In the genomic region with DNA sequence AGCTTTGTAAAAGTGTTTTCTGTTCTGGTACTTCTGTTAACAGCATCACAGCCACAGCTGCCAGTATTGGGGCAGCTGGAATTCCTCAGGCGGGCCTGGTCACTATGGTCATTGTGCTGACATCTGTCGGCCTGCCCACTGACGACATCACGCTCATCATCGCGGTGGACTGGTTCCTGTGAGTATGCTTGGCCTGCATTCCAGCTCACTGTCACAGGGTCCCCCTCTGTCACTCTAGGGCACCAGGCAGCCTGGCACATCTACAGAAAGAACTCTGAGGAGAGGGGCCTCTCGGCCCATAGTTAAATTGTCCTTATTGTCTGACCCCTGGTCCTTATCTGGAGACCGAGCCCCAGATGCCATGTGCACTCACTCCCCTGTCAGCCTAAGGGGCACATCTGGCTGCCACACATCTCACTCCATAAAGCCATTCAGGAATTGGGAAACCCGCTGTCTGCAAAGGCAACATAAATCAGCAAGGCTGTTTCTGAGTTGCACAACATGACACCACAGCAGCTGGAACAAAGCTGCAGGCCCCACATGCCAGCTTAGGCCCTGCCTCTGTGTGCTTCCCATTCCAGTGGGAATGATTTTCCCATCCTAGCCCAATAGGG, we compare ENCODE assay signal across 9 cellular contexts.
DNase-seq lines count a peak whose midpoint lies in the region; ATAC-seq and TF ChIP-seq lines count a peak whose summit lies in the region.
"Had no signal": no experiment of that assay in that cellular context is flagged by ENCODE, and none has a peak within 500 bp of the region (broad histone marks: within the 10 kb centered on the region; RNA-seq: fewer than 3 reads in every experiment).

No MANE protein-coding gene starts in this region.

- peak in 1 of 4 donors; percentile 21 for TF ChIP-seq POLR2A in upper lobe of left lung (IDR thresholded peaks at IDR 0.05)
- TF ChIP-seq POLR2A in body of pancreas (IDR thresholded peaks at IDR 0.05): no peak

- peak; percentile 33 to 78 for ATAC-seq in upper lobe of left lung (ENCODE audit: low FRiP score in 2 of 2)
- ATAC-seq in body of pancreas: no peak

- TF ChIP-seq EP300 in upper lobe of left lung (IDR thresholded peaks at IDR 0.05): peak in 2 of 4 donors; percentile 54 to 61

- H3K9me3 ChIP-seq in upper lobe of left lung (no peaks in the 10 kb centered on the region), body of pancreas (no peaks in the 10 kb centered on the region)

- peak overlapping the region in 2 of 59 donors; percentile 17 to 21 for H3K4me3 ChIP-seq in dorsolateral prefrontal cortex
- H3K4me3 ChIP-seq in upper lobe of left lung: no peak overlapping the region
- H3K4me3 ChIP-seq in body of pancreas: no peak overlapping the region
- H3K4me3 ChIP-seq: cardiac muscle cell had no signal

- 65 to 72% methylated on average over 4 to 9 of the region's 9 CpGs for WGBS in upper lobe of left lung, 2 donors
- WGBS in body of pancreas, 2 donors: 81 to 82% methylated on average over 9 of the region's 9 CpGs

- peak in 29 of 56 donors; percentile 5 to 59 (median 25) for TF ChIP-seq CTCF in dorsolateral prefrontal cortex (IDR thresholded peaks at IDR 0.05 in 54 of 56, conservative IDR thresholded peaks at IDR 0.05 in 2 of 56; ENCODE audit: low read depth in 1 of 56, partially characterized antibody in 56 of 56)
- TF ChIP-seq CTCF in upper lobe of left lung (IDR thresholded peaks at IDR 0.05): no peak
- TF ChIP-seq CTCF in body of pancreas (IDR thresholded peaks at IDR 0.05): no peak

- peak; percentile 91 for DNase-seq in LHCN-M2 (ENCODE audit: low read depth)
- DNase-seq in dorsolateral prefrontal cortex: peak in 9 of 10 donors; percentile 75 to 91 (median 85)
- DNase-seq in medulla oblongata (ENCODE audit: extremely low spot score): peak; percentile 88
- peak in 1 of 2 donors; percentile 50 for DNase-seq in upper lobe of left lung
- DNase-seq in body of pancreas: no peak
- DNase-seq in NCI-H748 treated with DMSO at 0.1 percent for 48 hours (lab: John Stamatoyannopoulos, UW): no peak
- DNase-seq in stimulated activated naive CD4-positive, alpha-beta T cell (lab: John Stamatoyannopoulos, UW): no peak
- DNase-seq: NCI-H69 had no signal

- no peaks in the 10 kb centered on the region for H3K36me3 ChIP-seq in upper lobe of left lung
- no peaks in the 10 kb centered on the region for H3K36me3 ChIP-seq in body of pancreas (replicated peaks in 1 of 2; ENCODE audit: insufficient read depth in 1 of 2, low read depth in 2 of 2)
- H3K36me3 ChIP-seq: cardiac muscle cell had no signal

- H3K27ac ChIP-seq in dorsolateral prefrontal cortex (peak overlapping the region; percentile 33 to 97 (median 91)), upper lobe of left lung (peak overlapping the region in 3 of 4 donors; percentile 28 to 79 (median 49)), body of pancreas (no peak overlapping the region)
- H3K27ac ChIP-seq: cardiac muscle cell had no signal

- H3K27me3 ChIP-seq in dorsolateral prefrontal cortex (no peaks in the 10 kb centered on the region), upper lobe of left lung (no peaks in the 10 kb centered on the region), body of pancreas (no peaks in the 10 kb centered on the region)
- H3K27me3 ChIP-seq: cardiac muscle cell had no signal

- intact Hi-C loops in dorsolateral prefrontal cortex (cut with DNase I) (no loop called here), body of pancreas (cut with DNase I) (no loop called here)

- H3K4me1 ChIP-seq in upper lobe of left lung (no peaks in the 10 kb centered on the region), body of pancreas (no peaks in the 10 kb centered on the region)

Comparison
In these comparisons a context has a peak if more than half of its experiments do, and no peak if none do; other contexts are left out.
1. DNase-seq: peak in LHCN-M2 (single experiment), dorsolateral prefrontal cortex (9 of 10) and medulla oblongata (single experiment); none in body of pancreas (0 of 4), NCI-H748 treated with DMSO at 0.1 percent for 48 hours (single experiment) and stimulated activated naive CD4-positive, alpha-beta T cell (0 of 6).
2. H3K27ac ChIP-seq: peak in dorsolateral prefrontal cortex (59 of 59) and upper lobe of left lung (3 of 4); none in body of pancreas (0 of 4).
3. CTCF ChIP-seq: peak in dorsolateral prefrontal cortex (29 of 56); none in upper lobe of left lung (0 of 6) and body of pancreas (0 of 7).